Comparison of ENCODE assay signal across 12 cellular contexts in genomic region chr17:45246338-45246737, GRCh38. TPM values are rescaled to one million over a fixed set of nuclear protein-coding genes. Genes with fewer than 3 reads are reported as not detected.
DNase-seq lines count a peak whose midpoint lies in the region; TF ChIP-seq lines count a peak whose summit lies in the region.
"Had no signal": no experiment of that assay in that cellular context is flagged by ENCODE, and none has a peak within 500 bp of the region (broad histone marks: within the 10 kb centered on the region; RNA-seq: fewer than 3 reads in every experiment).

No MANE protein-coding gene starts in this region.

- peaks cover 19% of the 10 kb centered on the region for H3K79me2 ChIP-seq in Loucy (ENCODE audit: insufficient read depth, low read length)

- H3K9ac ChIP-seq in Loucy (ENCODE audit: low read depth, low read length, poor library complexity, severe bottlenecking) = no peak overlapping the region

- TF ChIP-seq CTCF in Calu3 (IDR thresholded peaks at IDR 0.05; ENCODE audit: unreplicated experiment) = no peak
- TF ChIP-seq CTCF in Loucy (conservative IDR thresholded peaks at IDR 0.05; ENCODE audit: low read length) = no peak
- TF ChIP-seq CTCF in choroid plexus epithelial cell (conservative IDR thresholded peaks at IDR 0.05; ENCODE audit: low read depth, low read length) = no peak
- no peak for TF ChIP-seq CTCF in tibial artery (IDR thresholded peaks at IDR 0.05)

- H3K36me3 ChIP-seq in Loucy (ENCODE audit: insufficient read depth, low read length) (peaks cover 52% of the 10 kb centered on the region; the same call in 1 of the 2 replicates), neuron (ENCODE audit: insufficient read depth, low read length) (no peaks in the 10 kb centered on the region), tibial artery (peaks cover 0 to 14% (median 0%) of the 10 kb centered on the region in 3 donors)
- H3K36me3 ChIP-seq: SJSA1 had no signal

- H3K9me2 ChIP-seq in Loucy (replicated peaks; ENCODE audit: low read depth, low read length) = no peaks in the 10 kb centered on the region

- no peak overlapping the region for H3K27ac ChIP-seq in tibial artery
- H3K27ac ChIP-seq: SJSA1 had no signal

- no peaks in the 10 kb centered on the region for H4K20me1 ChIP-seq in Loucy (ENCODE audit: insufficient read depth, low read length, poor library complexity, severe bottlenecking)

- peaks cover 4% of the 10 kb centered on the region for H3F3A ChIP-seq in Loucy (ENCODE audit: low read depth)

- BruUV-seq in Calu3 (replicated peaks; lab: Mats Ljungman, UMichigan) = no TSS peak

- CTCF ChIA-PET in Calu3 (lab: Charles Lee) = interaction anchor here (0.6 to 2.9 kb wide), 7 partner anchors 19 to 139 kb away, joined by 3 to 14 read pairs (median 4); partner anchors contain the start of gene ACBD4

- H3K9me3 ChIP-seq in Loucy (ENCODE audit: insufficient read depth, low read depth, low read length) (no peaks in the 10 kb centered on the region), neuron (ENCODE audit: low read length) (peaks cover 5% of the 10 kb centered on the region), tibial artery (no peaks in the 10 kb centered on the region)
- H3K9me3 ChIP-seq: esophagus squamous epithelium, SJSA1 had no signal

- H3K4me1 Mint-ChIP-seq in Calu3 (ENCODE audit: low read depth, unreplicated experiment) = peaks cover 10% of the 10 kb centered on the region

- DNase-seq in Calu3 = no peak
- no peak for DNase-seq in choroid plexus epithelial cell (ENCODE audit: low read depth)
- DNase-seq in globus pallidus (ENCODE audit: low spot score) = no peak
- DNase-seq in DMS 273 (lab: John Stamatoyannopoulos, UW; ENCODE audit: unreplicated experiment) = no peak
- DNase-seq in DMS 273 treated with DMSO at 0.1 percent for 48 hours (lab: John Stamatoyannopoulos, UW) = no peak
- no peak for DNase-seq in tibial artery
- DNase-seq: activated gamma-delta T cell treated with Interleukin-2 at 50 U/mL for 16 hours, esophagus squamous epithelium, NCI-H1930 had no signal

- peaks cover 19% of the 10 kb centered on the region for H3K4me1 ChIP-seq in Loucy (ENCODE audit: insufficient read depth, low read length, poor library complexity, severe bottlenecking)
- peaks cover 12% of the 10 kb centered on the region for H3K4me1 ChIP-seq in neuron (ENCODE audit: insufficient read depth, low read length)
- H3K4me1 ChIP-seq in tibial artery = peaks cover 0 to 26% (median 24%) of the 10 kb centered on the region in 4 donors

- peaks cover under 1% of the 10 kb centered on the region for H3K27me3 Mint-ChIP-seq in Calu3 (ENCODE audit: unreplicated experiment)

- H3K27ac Mint-ChIP-seq in Calu3 (ENCODE audit: unreplicated experiment) = no peak overlapping the region

- peak overlapping the region; percentile 95 for H3K4me2 ChIP-seq in Loucy (ENCODE audit: low read depth, low read length, poor library complexity, severe bottlenecking)

- peaks cover 59% of the 10 kb centered on the region for H3K36me3 Mint-ChIP-seq in Calu3 (ENCODE audit: insufficient read depth, unreplicated experiment)

- H3K4me3 ChIP-seq in Loucy (ENCODE audit: low read length, poor library complexity, severe bottlenecking) (no peak overlapping the region), choroid plexus epithelial cell (ENCODE audit: low read depth, low read length) (peak overlapping the region; percentile 70), neuron (ENCODE audit: low read length) (peak overlapping the region; percentile 56), tibial artery (no peak overlapping the region)

- no peaks in the 10 kb centered on the region for H3K9me3 Mint-ChIP-seq in Calu3 (ENCODE audit: low read depth, unreplicated experiment)

- no peak overlapping the region for H2AFZ ChIP-seq in Loucy (ENCODE audit: low read length)
- peak overlapping the region; percentile 97 for H2AFZ ChIP-seq in neuron (ENCODE audit: low read depth, low read length)

- intact Hi-C loops in Calu3 (cut with micrococcal nuclease; ENCODE audit: unreplicated experiment) (no loop called here), tibial artery (cut with DNase I; ENCODE audit: low total_unique reads) (no loop called here)

- no peaks in the 10 kb centered on the region for H3K27me3 ChIP-seq in Loucy (ENCODE audit: insufficient read depth, low read length, poor library complexity, severe bottlenecking)
- peaks cover 29% of the 10 kb centered on the region for H3K27me3 ChIP-seq in neuron (ENCODE audit: insufficient read depth, low read length)
- peaks cover 0 to 58% of the 10 kb centered on the region in 2 donors for H3K27me3 ChIP-seq in tibial artery

- peak overlapping the region; percentile 97 for H3K4me3 Mint-ChIP-seq in Calu3 (ENCODE audit: low read depth, unreplicated experiment)

RNA-seq across cellular contexts. Expression of gene SPATA32, which starts 15.6 kb away (rescaled TPM):
- total RNA-seq in Calu3 (2022) = 0.85 and 0.88 TPM in 2 replicates
- total RNA-seq: esophagus squamous epithelium, SJSA1 had no signal

RNA-seq across cellular contexts. Expression of gene FMNL1, which starts 24.7 kb away (rescaled TPM):
- 8.5 and 9.6 TPM in 2 replicates for total RNA-seq in Calu3 (2022)
- total RNA-seq: SJSA1 had no signal

Comparison
In these comparisons a context has a peak if more than half of its experiments do, and no peak if none do; other contexts are left out.
1. H3K4me3 ChIP-seq: peak in choroid plexus epithelial cell (single experiment) and neuron (single experiment); none in Loucy (single experiment) and tibial artery (0 of 2).